11 cellular contexts compared by ENCODE assay signal in the genomic region with DNA sequence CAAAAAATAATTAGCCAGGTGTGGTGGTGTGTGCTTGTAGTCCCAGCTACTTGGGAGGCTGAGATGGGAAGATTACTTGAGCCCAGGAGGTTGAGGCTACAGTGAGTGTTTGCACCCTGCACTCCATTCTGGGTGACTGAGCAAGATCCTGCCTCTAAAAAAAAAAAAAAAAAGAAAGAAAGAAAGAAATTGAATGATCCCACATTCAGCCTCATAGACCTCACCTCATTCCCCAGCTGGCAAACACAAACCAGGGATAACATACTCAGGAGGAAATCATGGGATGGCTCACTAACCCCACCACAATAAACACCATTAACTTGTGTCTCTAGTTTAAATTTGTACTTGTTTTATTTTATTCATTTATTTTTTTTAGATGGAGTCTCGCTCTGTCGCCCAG. TPM values are rescaled to one million over a fixed set of nuclear protein-coding genes. Genes with fewer than 3 reads are reported as not detected.
A peak's percentile ranks its signal among the peaks of the same experiment; 100 is the strongest.
DNase-seq lines count a peak whose midpoint lies in the region; ATAC-seq and TF ChIP-seq lines count a peak whose summit lies in the region.
"Had no signal": no experiment of that assay in that cellular context is flagged by ENCODE, and none has a peak within 500 bp of the region (broad histone marks: within the 10 kb centered on the region; RNA-seq: fewer than 3 reads in every experiment).

No MANE protein-coding gene starts in this region.

- no peaks in the 10 kb centered on the region for H3K9me3 Mint-ChIP-seq in CD8-positive, alpha-beta memory T cell
- H3K9me3 Mint-ChIP-seq: T-helper 2 cell treated with Interferon-gamma antibody and Interleukin-4, amounts not matched to agents 5 μg/mL and 100 μg/mL, for 36 hours had no signal

- TF ChIP-seq CTCF in RWPE2 (IDR thresholded peaks at IDR 0.05; ENCODE audit: poor library complexity, severe bottlenecking) (no peak), esophagus muscularis mucosa (IDR thresholded peaks at IDR 0.05) (no peak)

- H3K27ac ChIP-seq in CD8-positive, alpha-beta memory T cell (ENCODE audit: low read depth, low read length): no peak overlapping the region
- H3K27ac ChIP-seq in RWPE2 (ENCODE audit: poor library complexity, severe bottlenecking): peak overlapping the region; percentile 68
- H3K27ac ChIP-seq in esophagus muscularis mucosa (replicated peaks in 1 of 4): peak overlapping the region; percentile 70 to 78 (median 75)
- peak overlapping the region in 17 of 21 experiments; percentile 5 to 79 (median 60) for H3K27ac ChIP-seq in skin epidermis

- peaks cover 32% of the 10 kb centered on the region for H3K4me1 ChIP-seq in CD8-positive, alpha-beta memory T cell (ENCODE audit: insufficient read depth, low read length)
- H3K4me1 ChIP-seq in RWPE2 (ENCODE audit: insufficient read depth, poor library complexity, severe bottlenecking): peaks cover 36% of the 10 kb centered on the region
- H3K4me1 ChIP-seq in esophagus muscularis mucosa: peaks cover 42 to 46% (median 44%) of the 10 kb centered on the region in 4 donors

- TF ChIP-seq POLR2A in esophagus muscularis mucosa (IDR thresholded peaks at IDR 0.05; ENCODE audit: low read depth): no peak

- 100% methylated on average over 2 of the region's 2 CpGs for WGBS in esophagus muscularis mucosa

- TF ChIP-seq EP300 in esophagus muscularis mucosa (IDR thresholded peaks at IDR 0.05): no peak

- no peaks in the 10 kb centered on the region for H3K9me3 ChIP-seq in CD8-positive, alpha-beta memory T cell (ENCODE audit: low read length)
- no peaks in the 10 kb centered on the region for H3K9me3 ChIP-seq in RWPE2 (ENCODE audit: severe bottlenecking)
- H3K9me3 ChIP-seq in esophagus muscularis mucosa: no peaks in the 10 kb centered on the region
- H3K9me3 ChIP-seq: mucosa of descending colon had no signal

- intact Hi-C loops in esophagus muscularis mucosa (cut with DNase I): loop anchor here (2.0 to 5.0 kb wide), 2 partner anchors 44 to 60 kb away; partner anchors contain the start of gene MCL1

- peaks cover 20% of the 10 kb centered on the region for H3K36me3 ChIP-seq in CD8-positive, alpha-beta memory T cell (ENCODE audit: insufficient read depth, low read length)
- H3K36me3 ChIP-seq in RWPE2 (ENCODE audit: low read depth) (peaks cover 85% of the 10 kb centered on the region), esophagus muscularis mucosa (peaks cover 28 to 86% (median 52%) of the 10 kb centered on the region in 4 donors)

- no peak overlapping the region for H3K4me3 ChIP-seq in CD8-positive, alpha-beta memory T cell (ENCODE audit: low read length)
- H3K4me3 ChIP-seq in RWPE2 (ENCODE audit: severe bottlenecking) (no peak overlapping the region), esophagus muscularis mucosa (no peak overlapping the region), skin epidermis (no peak overlapping the region)
- H3K4me3 ChIP-seq: mucosa of descending colon had no signal

- DNase-seq in CD8-positive, alpha-beta memory T cell: no peak
- DNase-seq in RWPE2 (ENCODE audit: low spot score): no peak
- DNase-seq in esophagus muscularis mucosa (ENCODE audit: extremely low spot score): no peak
- DNase-seq in stimulated activated CD4-positive, alpha-beta T cell treated with anti-CD3 and anti-CD28 coated beads, Interleukin-15, amount 100 ng/mL, for 24 hours: no peak
- no peak for DNase-seq in 8988T
- no peak for DNase-seq in superior temporal gyrus (ENCODE audit: extremely low spot score)
- DNase-seq: NCI-H1092 had no signal

- H3K36me3 Mint-ChIP-seq in CD8-positive, alpha-beta memory T cell: peaks cover 10 to 77% (median 24%) of the 10 kb centered on the region in 3 donors

- no peaks in the 10 kb centered on the region for H3K27me3 Mint-ChIP-seq in CD8-positive, alpha-beta memory T cell

- CTCF ChIA-PET in CD8-positive, alpha-beta memory T cell (lab: Charles Lee): interaction anchor here (0.6 to 11.8 kb wide), 13 partner anchors 11 to 375 kb away, joined by 3 to 244 read pairs (median 4); partner anchors contain the start of genes FALEC and MCL1

- POLR2A ChIA-PET in CD8-positive, alpha-beta memory T cell (lab: Charles Lee): interaction anchor here (0.6 to 4.7 kb wide), 5 partner anchors 8 to 59 kb away, joined by 3 to 42 read pairs (median 6); partner anchors contain the start of genes ENSA and MCL1

- H3K4me3 Mint-ChIP-seq in CD8-positive, alpha-beta memory T cell: no peak overlapping the region
- H3K4me3 Mint-ChIP-seq: T-helper 2 cell treated with Interferon-gamma antibody and Interleukin-4, amounts not matched to agents 5 μg/mL and 100 μg/mL, for 36 hours had no signal

- ATAC-seq in RWPE2 (ENCODE audit: low read depth) (no peak), HG02588 (IDR thresholded peaks at IDR 0.05; ENCODE audit: unreplicated experiment) (no peak)

- no peaks in the 10 kb centered on the region for H3K27me3 ChIP-seq in CD8-positive, alpha-beta memory T cell (ENCODE audit: insufficient read depth, low read length, poor library complexity, severe bottlenecking)
- H3K27me3 ChIP-seq in RWPE2 (ENCODE audit: insufficient read depth, poor library complexity, severe bottlenecking) (no peaks in the 10 kb centered on the region), esophagus muscularis mucosa (no peaks in the 10 kb centered on the region)

- peaks cover 34 to 66% (median 58%) of the 10 kb centered on the region in 3 donors for H3K4me1 Mint-ChIP-seq in CD8-positive, alpha-beta memory T cell

- H3K27ac Mint-ChIP-seq in CD8-positive, alpha-beta memory T cell: peak overlapping the region; percentile 16 to 95 (median 70)

RNA-seq across cellular contexts. Expression of gene ENSA, which starts 8.5 kb away (rescaled TPM):
- total RNA-seq in CD8-positive, alpha-beta memory T cell: 100 to 1,000 TPM; 249 to 252 TPM
- 72.5 TPM for polyA plus RNA-seq in CD8-positive, alpha-beta memory T cell
- total RNA-seq in esophagus muscularis mucosa: 100 to 1,000 TPM; 110 to 212 (median 141) TPM

RNA-seq across cellular contexts. Expression of gene MCL1, which starts 41.5 kb away (rescaled TPM):
- total RNA-seq in CD8-positive, alpha-beta memory T cell: 100 to 1,000 TPM; 211 to 216 TPM
- 168 TPM for polyA plus RNA-seq in CD8-positive, alpha-beta memory T cell
- total RNA-seq in esophagus muscularis mucosa: 100 to 1,000 TPM; 192 to 460 (median 255) TPM
